In the genomic region with DNA sequence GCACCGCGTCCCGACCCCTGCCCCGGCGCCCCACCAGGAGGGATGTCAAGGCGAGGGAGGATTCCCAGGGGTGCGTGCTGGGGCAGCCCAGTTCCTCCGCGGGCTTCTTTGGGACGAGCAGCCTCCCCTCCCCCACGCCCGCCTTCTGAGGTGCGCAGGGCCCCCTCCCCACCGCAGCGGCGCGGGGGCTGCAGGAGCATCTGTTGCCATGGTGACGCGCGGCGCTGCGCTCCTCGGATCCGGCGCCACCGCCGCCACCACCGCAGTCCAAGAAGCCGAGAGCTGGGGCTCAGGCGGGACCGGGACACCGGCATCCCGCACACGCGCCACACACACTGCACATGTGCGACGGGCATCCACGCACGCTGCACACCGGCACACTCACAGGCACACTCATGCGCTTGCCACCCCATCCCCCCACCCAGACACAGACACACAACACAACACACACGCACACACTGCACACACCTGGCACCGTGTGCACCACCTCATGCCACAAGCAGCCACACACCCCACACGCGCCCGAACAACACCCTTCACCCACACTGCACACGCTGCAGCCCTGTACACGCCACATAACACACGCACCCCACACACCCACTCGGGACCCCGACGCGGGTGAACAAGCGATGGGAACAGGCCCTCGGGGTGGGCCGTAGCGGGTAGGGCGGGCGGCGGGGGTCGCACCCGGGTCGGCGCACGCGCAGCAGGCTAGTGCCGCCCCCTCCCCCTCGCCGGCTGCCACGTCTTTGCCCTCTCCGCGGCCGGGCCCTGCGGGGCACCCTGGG, we compare ENCODE assay signal across 1 cellular context.
A peak's percentile ranks its signal among the peaks of the same experiment; 100 is the strongest.
TF ChIP-seq lines count a peak whose summit lies in the region.

No MANE protein-coding gene starts in this region.

TF ChIP-seq in HEK293, 187 proteins besides CTCF, POLR2A, EP300 and RAD21 (continued from another document):
- TF ChIP-seq, protein P1, sequence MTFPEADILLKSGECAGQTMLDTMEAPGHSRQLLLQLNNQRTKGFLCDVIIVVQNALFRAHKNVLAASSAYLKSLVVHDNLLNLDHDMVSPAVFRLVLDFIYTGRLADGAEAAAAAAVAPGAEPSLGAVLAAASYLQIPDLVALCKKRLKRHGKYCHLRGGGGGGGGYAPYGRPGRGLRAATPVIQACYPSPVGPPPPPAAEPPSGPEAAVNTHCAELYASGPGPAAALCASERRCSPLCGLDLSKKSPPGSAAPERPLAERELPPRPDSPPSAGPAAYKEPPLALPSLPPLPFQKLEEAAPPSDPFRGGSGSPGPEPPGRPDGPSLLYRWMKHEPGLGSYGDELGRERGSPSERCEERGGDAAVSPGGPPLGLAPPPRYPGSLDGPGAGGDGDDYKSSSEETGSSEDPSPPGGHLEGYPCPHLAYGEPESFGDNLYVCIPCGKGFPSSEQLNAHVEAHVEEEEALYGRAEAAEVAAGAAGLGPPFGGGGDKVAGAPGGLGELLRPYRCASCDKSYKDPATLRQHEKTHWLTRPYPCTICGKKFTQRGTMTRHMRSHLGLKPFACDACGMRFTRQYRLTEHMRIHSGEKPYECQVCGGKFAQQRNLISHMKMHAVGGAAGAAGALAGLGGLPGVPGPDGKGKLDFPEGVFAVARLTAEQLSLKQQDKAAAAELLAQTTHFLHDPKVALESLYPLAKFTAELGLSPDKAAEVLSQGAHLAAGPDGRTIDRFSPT (tag by site-specific recombination; IDR thresholded peaks at IDR 0.05) = peak; percentile 38; the same call in 1 of the 2 replicates
